ENCODE assay signal across 18 cellular contexts in the genomic region with DNA sequence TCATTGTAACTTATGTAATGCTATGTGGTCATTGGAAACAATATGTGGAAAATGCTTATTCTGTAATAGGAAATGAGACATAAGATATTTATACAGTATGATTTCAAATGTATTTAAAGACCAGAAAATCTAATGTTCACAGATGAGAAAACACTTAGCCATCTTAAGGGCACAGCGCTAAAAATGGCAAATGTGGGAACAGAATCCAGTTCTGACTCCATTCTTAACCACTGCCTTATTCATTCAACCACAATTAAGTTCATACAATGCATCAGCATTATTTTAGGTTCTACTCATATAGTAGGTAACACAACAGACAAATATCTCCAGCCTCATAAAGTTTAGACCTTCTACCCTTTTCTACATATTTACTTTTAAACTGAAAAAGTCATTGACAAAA. TPM values are rescaled to one million over a fixed set of nuclear protein-coding genes. Genes with fewer than 3 reads are reported as not detected.
A peak's percentile ranks its signal among the peaks of the same experiment; 100 is the strongest.
DNase-seq lines count a peak whose midpoint lies in the region; ATAC-seq and TF ChIP-seq lines count a peak whose summit lies in the region.
"Had no signal": no experiment of that assay in that cellular context is flagged by ENCODE, and none has a peak within 500 bp of the region (broad histone marks: within the 10 kb centered on the region; RNA-seq: fewer than 3 reads in every experiment).

No MANE protein-coding gene starts in this region.

- H3K4me3 ChIP-seq in IMR-90 (ENCODE audit: insufficient read depth, low read depth, low read length) = no peak overlapping the region
- no peak overlapping the region for H3K4me3 ChIP-seq in CD8-positive, alpha-beta memory T cell (ENCODE audit: low read length)
- H3K4me3 ChIP-seq: esophagus muscularis mucosa, HAP-1, right lobe of liver had no signal

- no peak for ATAC-seq in IMR-90 (ENCODE audit: low read depth)
- ATAC-seq in stimulated activated effector memory CD8-positive, alpha-beta T cell treated with anti-CD3 and anti-CD28 coated beads, Interleukin-12 subunit alpha, Interleukin-12 subunit beta, amount 100 ng/mL, for 72 hours = peak; percentile 96
- ATAC-seq: left lobe of liver, right lobe of liver had no signal

- no peak for TF ChIP-seq POLR2A in IMR-90 (IDR thresholded peaks at IDR 0.05; ENCODE audit: low read depth, low read length)

- peak overlapping the region; percentile 11 for H3K4me3 Mint-ChIP-seq in activated T-cell treated with anti-CD3 and anti-CD28 coated beads, Interleukin-2, amount 50 U/mL, for 24 hours
- no peak overlapping the region for H3K4me3 Mint-ChIP-seq in chondrocyte (ENCODE audit: unreplicated experiment)
- H3K4me3 Mint-ChIP-seq in stimulated activated effector memory CD8-positive, alpha-beta T cell treated with anti-CD3 and anti-CD28 coated beads, Interleukin-12 subunit alpha, Interleukin-12 subunit beta, amount 100 ng/mL, for 72 hours = peak overlapping the region; percentile 26
- H3K4me3 Mint-ChIP-seq in CD8-positive, alpha-beta memory T cell = peak overlapping the region in 2 of 7 donors; percentile 32 to 37
- H3K4me3 Mint-ChIP-seq: nephron had no signal

- H3K14ac ChIP-seq in IMR-90 (replicated peaks; ENCODE audit: low read depth, low read length) = no peak overlapping the region

- no peak overlapping the region for H3K56ac ChIP-seq in IMR-90 (ENCODE audit: extremely low read depth, insufficient read depth, low read length)

- no peaks in the 10 kb centered on the region for H3K27me3 Mint-ChIP-seq in activated T-cell treated with anti-CD3 and anti-CD28 coated beads, Interleukin-2, amount 50 U/mL, for 24 hours
- no peaks in the 10 kb centered on the region for H3K27me3 Mint-ChIP-seq in chondrocyte (ENCODE audit: low read depth)
- H3K27me3 Mint-ChIP-seq in CD8-positive, alpha-beta memory T cell = no peaks in the 10 kb centered on the region

- no peaks in the 10 kb centered on the region for H3K9me3 Mint-ChIP-seq in activated T-cell treated with anti-CD3 and anti-CD28 coated beads, Interleukin-2, amount 50 U/mL, for 24 hours
- H3K9me3 Mint-ChIP-seq in chondrocyte (ENCODE audit: low read depth) = no peaks in the 10 kb centered on the region
- H3K9me3 Mint-ChIP-seq in stimulated activated effector memory CD8-positive, alpha-beta T cell treated with anti-CD3 and anti-CD28 coated beads, Interleukin-12 subunit alpha, Interleukin-12 subunit beta, amount 100 ng/mL, for 72 hours = no peaks in the 10 kb centered on the region
- H3K9me3 Mint-ChIP-seq in CD8-positive, alpha-beta memory T cell = no peaks in the 10 kb centered on the region
- H3K9me3 Mint-ChIP-seq: nephron had no signal

- no peak overlapping the region for H2BK5ac ChIP-seq in IMR-90 (ENCODE audit: low read depth, low read length, poor library complexity, severe bottlenecking)

- peak overlapping the region; percentile 60 for H3K27ac Mint-ChIP-seq in activated T-cell treated with anti-CD3 and anti-CD28 coated beads, Interleukin-2, amount 50 U/mL, for 24 hours
- peak overlapping the region; percentile 72 for H3K27ac Mint-ChIP-seq in chondrocyte (ENCODE audit: unreplicated experiment)
- peak overlapping the region; percentile 21 for H3K27ac Mint-ChIP-seq in stimulated activated effector memory CD8-positive, alpha-beta T cell treated with anti-CD3 and anti-CD28 coated beads, Interleukin-12 subunit alpha, Interleukin-12 subunit beta, amount 100 ng/mL, for 72 hours
- peak overlapping the region in 4 of 8 donors; percentile 13 to 44 (median 26) for H3K27ac Mint-ChIP-seq in CD8-positive, alpha-beta memory T cell
- H3K27ac Mint-ChIP-seq: nephron had no signal

- no peak overlapping the region for H3K9ac ChIP-seq in IMR-90 (ENCODE audit: low read depth, low read length)

- H4K91ac ChIP-seq in IMR-90 (ENCODE audit: insufficient read depth, low read depth, low read length) = no peak overlapping the region

- no peak overlapping the region for H2BK15ac ChIP-seq in IMR-90 (ENCODE audit: low read depth, low read length)

- no peaks in the 10 kb centered on the region for H3K4me1 ChIP-seq in IMR-90 (ENCODE audit: control insufficient read depth, insufficient read depth, low read length)
- H3K4me1 ChIP-seq in CD8-positive, alpha-beta memory T cell (ENCODE audit: insufficient read depth, low read length) = peaks cover 39% of the 10 kb centered on the region
- H3K4me1 ChIP-seq: HAP-1 had no signal

- no peak overlapping the region for H4K8ac ChIP-seq in IMR-90 (ENCODE audit: low read depth in 2 of 2, low read length in 2 of 2)

- H4K20me1 ChIP-seq in IMR-90 (ENCODE audit: insufficient read depth, low read length) = peaks cover 78% of the 10 kb centered on the region

- H3K27ac ChIP-seq in IMR-90 (ENCODE audit: insufficient read depth, low read length) = no peak overlapping the region
- no peak overlapping the region for H3K27ac ChIP-seq in CD8-positive, alpha-beta memory T cell (ENCODE audit: low read depth, low read length)
- H3K27ac ChIP-seq: esophagus muscularis mucosa, right lobe of liver had no signal

- POLR2A ChIA-PET in IMR-90 (lab: Charles Lee; ENCODE audit: unreplicated experiment) = no interaction called here
- POLR2A ChIA-PET in CD8-positive, alpha-beta memory T cell (lab: Charles Lee) = no interaction called here

- TF ChIP-seq CTCF in IMR-90 (conservative IDR thresholded peaks at IDR 0.05; ENCODE audit: low read depth, low read length) (no peak), chondrocyte (IDR thresholded peaks at IDR 0.05) (no peak)

- no peak overlapping the region for H2AK9ac ChIP-seq in IMR-90 (replicated peaks; ENCODE audit: low read depth, low read length, poor library complexity)

- H3K79me1 ChIP-seq in IMR-90 (ENCODE audit: low read depth in 1 of 2, low read length in 2 of 2) = peaks cover 7 to 30% of the 10 kb centered on the region in 2 experiments; a peak in 3 of 4 replicates

- H3K18ac ChIP-seq in IMR-90 (ENCODE audit: low read depth, low read length) = no peak overlapping the region

- dilution Hi-C loops in IMR-90 (cut with HindIII; ENCODE audit: low sequenced_read_pairs, unreplicated experiment) = no loop called here

- no peaks in the 10 kb centered on the region for H3K27me3 ChIP-seq in IMR-90 (ENCODE audit: control insufficient read depth, insufficient read depth, low read length)
- no peaks in the 10 kb centered on the region for H3K27me3 ChIP-seq in CD8-positive, alpha-beta memory T cell (ENCODE audit: insufficient read depth, low read length, poor library complexity, severe bottlenecking)
- H3K27me3 ChIP-seq: esophagus muscularis mucosa, right lobe of liver had no signal

- in situ Hi-C loops in IMR-90 (cut with MboI; ENCODE audit: low sequenced_read_pairs) = loop anchor here (25.0 kb wide), 1 partner anchor 567 kb away; no protein-coding TSS in a partner anchor

- intact Hi-C loops in IMR-90 (cut with micrococcal nuclease) = loop anchor here (5.0 kb wide), 1 partner anchor 1218 kb away; no protein-coding TSS in a partner anchor

- H3K4me1 Mint-ChIP-seq in activated T-cell treated with anti-CD3 and anti-CD28 coated beads, Interleukin-2, amount 50 U/mL, for 24 hours (ENCODE audit: low read depth) = peaks cover 81% of the 10 kb centered on the region
- H3K4me1 Mint-ChIP-seq in chondrocyte (ENCODE audit: low read depth) = peaks cover 31% of the 10 kb centered on the region
- H3K4me1 Mint-ChIP-seq in stimulated activated effector memory CD8-positive, alpha-beta T cell treated with anti-CD3 and anti-CD28 coated beads, Interleukin-12 subunit alpha, Interleukin-12 subunit beta, amount 100 ng/mL, for 72 hours = peaks cover 81% of the 10 kb centered on the region
- peaks cover 86 to 95% (median 94%) of the 10 kb centered on the region in 3 donors for H3K4me1 Mint-ChIP-seq in CD8-positive, alpha-beta memory T cell

- BruUV-seq in IMR-90 (replicated peaks; lab: Mats Ljungman, UMichigan) = no TSS peak

- no peak overlapping the region for H3K23ac ChIP-seq in IMR-90 (ENCODE audit: low read depth, low read length)

- no peaks in the 10 kb centered on the region for H3K9me1 ChIP-seq in IMR-90 (ENCODE audit: insufficient read depth, low read length)

- TF ChIP-seq RAD21 in IMR-90 (IDR thresholded peaks at IDR 0.05; ENCODE audit: low read length) = no peak

- H3K4me2 ChIP-seq in IMR-90 (ENCODE audit: low read depth, low read length) = no peak overlapping the region

- no peak overlapping the region for H2AFZ ChIP-seq in IMR-90 (replicated peaks; ENCODE audit: low read length, poor library complexity)

- no peak overlapping the region for H2BK120ac ChIP-seq in IMR-90 (ENCODE audit: low read depth, low read length)

- H4K5ac ChIP-seq in IMR-90 (ENCODE audit: low read depth, low read length) = no peak overlapping the region

- H2BK20ac ChIP-seq in IMR-90 (ENCODE audit: low read depth, low read length) = no peak overlapping the region

- no peak for DNase-seq in activated T-cell treated with anti-CD3 and anti-CD28 coated beads, Interleukin-2, amount 50 U/mL, for 24 hours
- no peak for DNase-seq in activated T-cell treated with anti-CD3 and anti-CD28 coated beads, Interleukin-2, amount 50 U/mL, for 1 hour
- peak; percentile 66 for DNase-seq in IMR-90
- no peak for DNase-seq in chondrocyte (ENCODE audit: low spot score)
- DNase-seq in stimulated activated effector memory CD8-positive, alpha-beta T cell treated with anti-CD3 and anti-CD28 coated beads, Interleukin-12 subunit alpha, Interleukin-12 subunit beta, amount 100 ng/mL, for 72 hours (ENCODE audit: low spot score in 2 of 2) = no peak
- DNase-seq in germinal center (ENCODE audit: low spot score) = no peak
- DNase-seq in kidney tubule cell (ENCODE audit: low spot score) = no peak
- no peak for DNase-seq in CD8-positive, alpha-beta memory T cell
- DNase-seq: anterior cingulate cortex; cortex of kidney; DMS53; NCI-H146; right lobe of liver; stimulated activated CD4-positive, alpha-beta T cell treated with anti-CD3 and anti-CD28 coated beads, Interleukin-4, amount 100 ng/mL, for 4 hours had no signal

- 86% methylated on average over 1 of the region's 1 CpG; no CpG with 5 or more reads in 1 of the 2 experiments for WGBS in IMR-90 (ENCODE audit: extremely low coverage in 2 of 2, insufficient read length in 1 of 2), 2 experiments

- H3K36me3 Mint-ChIP-seq in activated T-cell treated with anti-CD3 and anti-CD28 coated beads, Interleukin-2, amount 50 U/mL, for 24 hours (ENCODE audit: low read depth) = peaks cover 99% of the 10 kb centered on the region
- H3K36me3 Mint-ChIP-seq in chondrocyte (ENCODE audit: low read depth) = peaks cover 17% of the 10 kb centered on the region
- H3K36me3 Mint-ChIP-seq in stimulated activated effector memory CD8-positive, alpha-beta T cell treated with anti-CD3 and anti-CD28 coated beads, Interleukin-12 subunit alpha, Interleukin-12 subunit beta, amount 100 ng/mL, for 72 hours = peaks cover 100% of the 10 kb centered on the region
- H3K36me3 Mint-ChIP-seq in CD8-positive, alpha-beta memory T cell = peaks cover 0 to 88% (median 26%) of the 10 kb centered on the region in 3 donors

- CTCF ChIA-PET in IMR-90 (lab: Yijun Ruan, JAX) = no interaction called here
- CTCF ChIA-PET in CD8-positive, alpha-beta memory T cell (lab: Charles Lee) = no interaction called here

- no peak overlapping the region for H3K4ac ChIP-seq in IMR-90 (ENCODE audit: low read depth, low read length)

- H3K36me3 ChIP-seq in IMR-90 (ENCODE audit: control insufficient read depth, insufficient read depth, low read length) = peaks cover 28% of the 10 kb centered on the region
- peaks cover 37% of the 10 kb centered on the region for H3K36me3 ChIP-seq in CD8-positive, alpha-beta memory T cell (ENCODE audit: insufficient read depth, low read length)

- no peak overlapping the region for H2AK5ac ChIP-seq in IMR-90 (ENCODE audit: low read depth, low read length)

- no peaks in the 10 kb centered on the region for H3K9me3 ChIP-seq in IMR-90 (ENCODE audit: control insufficient read depth, insufficient read depth, low read length)
- no peaks in the 10 kb centered on the region for H3K9me3 ChIP-seq in CD8-positive, alpha-beta memory T cell (ENCODE audit: low read length)
- H3K9me3 ChIP-seq: esophagus muscularis mucosa, HAP-1, right lobe of liver had no signal

RNA-seq across cellular contexts. Expression of a gene that starts 12.4 kb away (rescaled TPM):
- total RNA-seq in IMR-90 (2012; rRNA removed) (879 and 2,287 TPM in 2 replicates), chondrocyte (512 to 540 TPM (median 529 TPM) in 3 replicates)
- 162 and 190 TPM in 2 replicates for polyA plus RNA-seq in IMR-90 (2012; rRNA removed)
- polyA plus RNA-seq in IMR-90 (2012; cell fraction: cytosol; rRNA removed) = 41.2 and 61.6 TPM in 2 replicates
- 31.6 and 247 TPM in 2 replicates for polyA plus RNA-seq in IMR-90 (2012; cell fraction: nucleus; rRNA removed; ENCODE audit: low replicate concordance)
- total RNA-seq in CD8-positive, alpha-beta memory T cell = 100 to 1,000 TPM; 481 to 513 TPM
- polyA plus RNA-seq in CD8-positive, alpha-beta memory T cell = 357 TPM

RNA-seq across cellular contexts. Expression of a gene that starts 28.8 kb away (rescaled TPM):
- 85.9 and 110 TPM in 2 replicates for total RNA-seq in IMR-90 (2012; rRNA removed)
- polyA plus RNA-seq in IMR-90 (2012; rRNA removed) = 22.3 and 27.4 TPM in 2 replicates
- polyA plus RNA-seq in IMR-90 (2012; cell fraction: cytosol; rRNA removed) = 4.5 and 7.2 TPM in 2 replicates
- 1.6 and 13.8 TPM in 2 replicates for polyA plus RNA-seq in IMR-90 (2012; cell fraction: nucleus; rRNA removed; ENCODE audit: low replicate concordance)
- 33.9 to 37.4 TPM (median 36.0 TPM) in 3 replicates for total RNA-seq in chondrocyte
- 10 to 100 TPM; 77.6 to 78.2 TPM for total RNA-seq in CD8-positive, alpha-beta memory T cell
- polyA plus RNA-seq in CD8-positive, alpha-beta memory T cell = 27.1 TPM

RNA-seq across cellular contexts. Expression of a gene that starts 35.1 kb away (rescaled TPM):
- total RNA-seq in IMR-90 (2012; rRNA removed) = 49.1 and 59.4 TPM in 2 replicates
- 20.9 and 24.2 TPM in 2 replicates for polyA plus RNA-seq in IMR-90 (2012; rRNA removed)
- polyA plus RNA-seq in IMR-90 (2012; cell fraction: cytosol; rRNA removed) = 14.9 and 22.9 TPM in 2 replicates
- polyA plus RNA-seq in IMR-90 (2012; cell fraction: nucleus; rRNA removed; ENCODE audit: low replicate concordance) = 12.2 and 18.2 TPM in 2 replicates
- 55.0 to 60.0 TPM (median 56.2 TPM) in 3 replicates for total RNA-seq in chondrocyte
- 10 to 100 TPM; 66.0 to 70.3 TPM for total RNA-seq in CD8-positive, alpha-beta memory T cell
- polyA plus RNA-seq in CD8-positive, alpha-beta memory T cell = 29.7 TPM

RNA-seq across cellular contexts. Expression of a gene that starts 50.0 kb away (rescaled TPM):
- not detected in 2 replicates for total RNA-seq in IMR-90 (2012; rRNA removed)
- not detected in 2 replicates for polyA plus RNA-seq in IMR-90 (2012; rRNA removed)
- polyA plus RNA-seq in IMR-90 (2012; cell fraction: cytosol; rRNA removed) = not detected in 2 replicates
- polyA plus RNA-seq in IMR-90 (2012; cell fraction: nucleus; rRNA removed; ENCODE audit: low replicate concordance) = not detected in 2 replicates
- total RNA-seq in chondrocyte = not detected in 3 replicates
- not detected for total RNA-seq in CD8-positive, alpha-beta memory T cell
- not detected for polyA plus RNA-seq in CD8-positive, alpha-beta memory T cell
- total RNA-seq: esophagus muscularis mucosa, left lobe of liver had no signal
